In genomic region chr1:61337981-61338848, GRCh38 we compare ENCODE assay signal across 8 cellular contexts.
DNase-seq lines count a peak whose midpoint lies in the region; ATAC-seq, FAIRE-seq and TF ChIP-seq lines count a peak whose summit lies in the region.

No MANE protein-coding gene starts in this region.

- no peaks in the 10 kb centered on the region; the same call in 1 of the 2 replicates for H3K27me3 ChIP-seq in H9 (ENCODE audit: insufficient read depth, low read length)
- no peaks in the 10 kb centered on the region for H3K27me3 ChIP-seq in stomach smooth muscle (ENCODE audit: control insufficient read depth in 1 of 2, insufficient read depth in 2 of 2, low read length in 2 of 2)

- H3K56ac ChIP-seq in H9 (ENCODE audit: insufficient read length, low read depth, low read length), result no peak overlapping the region

- H3K9ac ChIP-seq in H9 (ENCODE audit: extremely low read depth, insufficient read length, low read length) (no peak overlapping the region), stomach smooth muscle (ENCODE audit: low read length in 2 of 2) (peak overlapping the region; percentile 21 to 56)

- H3K23ac ChIP-seq in H9 (ENCODE audit: insufficient read length, low read depth, low read length), result no peak overlapping the region

- H3K4me1 ChIP-seq in A549 (peaks cover 30% of the 10 kb centered on the region), H9 (ENCODE audit: insufficient read depth, low read length) (peaks cover 6% of the 10 kb centered on the region; the same call in 1 of the 2 replicates), stomach smooth muscle (ENCODE audit: control insufficient read depth, insufficient read depth, low read length) (peaks cover 17% of the 10 kb centered on the region)

- H3T11ph ChIP-seq in H9 (ENCODE audit: low read length), result no peak overlapping the region

- H3K27ac ChIP-seq in A549, result peak overlapping the region; percentile 81 to 91
- H3K27ac ChIP-seq in H9 (ENCODE audit: insufficient read length, low read depth, low read length), result no peak overlapping the region
- peak overlapping the region; percentile 61 for H3K27ac ChIP-seq in stomach smooth muscle (ENCODE audit: low read length)

- H3K4me2 ChIP-seq in A549 (peak overlapping the region; percentile 72), H9 (ENCODE audit: insufficient read depth, insufficient read length, low read length) (no peak overlapping the region)

- H3K18ac ChIP-seq in H9 (ENCODE audit: insufficient read length, low read depth, low read length), result no peak overlapping the region

- no peak overlapping the region for H3K4ac ChIP-seq in H9 (ENCODE audit: low read depth, low read length)

- no peak overlapping the region for H2BK12ac ChIP-seq in H9 (ENCODE audit: insufficient read length, low read depth, low read length)

- no peaks in the 10 kb centered on the region for H3K23me2 ChIP-seq in H9 (ENCODE audit: insufficient read length, low read depth, low read length, poor library complexity, severe bottlenecking)

- no peak for FAIRE-seq in A549 (lab: Jason Lieb, UNC)

- DNase-seq in A549 (ENCODE audit: low read depth in 1 of 2, low spot score in 1 of 2) (peak; percentile 66 to 81), H9 (peak; percentile 60), NCI-H748 (lab: John Stamatoyannopoulos, UW; ENCODE audit: unreplicated experiment) (peak; percentile 89), chondrocyte (ENCODE audit: low spot score) (no peak), kidney tubule cell (ENCODE audit: low spot score) (peak; percentile 96), NK-92 (lab: John Stamatoyannopoulos, UW; ENCODE audit: unreplicated experiment) (no peak)
- no peak for DNase-seq in stimulated activated naive B cell treated with anti-CD40 and anti-IgM and Interleukin-4, amounts not matched to agents 10 μg/mL and 1 μg/mL and 100 μg/mL, for 72 hours

- H3K79me2 ChIP-seq in H9 (ENCODE audit: insufficient read depth, low read length), result no peaks in the 10 kb centered on the region

- H2AK5ac ChIP-seq in H9 (ENCODE audit: insufficient read length, low read length), result no peak overlapping the region

- 10% methylated on average over 13 of the region's 13 CpGs for WGBS in A549 (ENCODE audit: missing lambda C conversion rate)
- no CpG with 5 or more reads among the region's 13 CpGs for WGBS in H9 (ENCODE audit: extremely low coverage, insufficient read length, low lambda C conversion rate)

- H3K14ac ChIP-seq in H9 (ENCODE audit: insufficient read depth, low read length), result no peak overlapping the region

- no peak overlapping the region for H2AFZ ChIP-seq in H9 (ENCODE audit: low read length)

- H2BK15ac ChIP-seq in H9 (ENCODE audit: low read depth, low read length), result no peak overlapping the region

- H3K36me3 Mint-ChIP-seq in H9 (ENCODE audit: insufficient read depth in 1 of 3, low read depth in 3 of 3) (no peaks in the 10 kb centered on the region), chondrocyte (ENCODE audit: low read depth) (peaks cover 3% of the 10 kb centered on the region)
- no peaks in the 10 kb centered on the region for H3K36me3 Mint-ChIP-seq in stimulated activated naive B cell treated with anti-CD40 and anti-IgM and Interleukin-4, amounts not matched to agents 10 μg/mL and 1 μg/mL and 100 μg/mL, for 72 hours

- no peak overlapping the region for H4K8ac ChIP-seq in H9 (replicated peaks; ENCODE audit: insufficient read length, low read depth, low read length)

- H3K4me3 ChIP-seq in A549 (no peak overlapping the region; the same call in 2 of the 3 replicates), stomach smooth muscle (ENCODE audit: low read length in 2 of 2) (peak overlapping the region; percentile 18 to 31)

- no peak for TF ChIP-seq POLR2A in A549 (IDR thresholded peaks at IDR 0.05; ENCODE audit: low read length)

- no peak overlapping the region for H4K91ac ChIP-seq in H9 (ENCODE audit: insufficient read length, low read depth, low read length)

- H3K4me3 Mint-ChIP-seq in H9 (no peak overlapping the region), chondrocyte (ENCODE audit: unreplicated experiment) (peak overlapping the region; percentile 55)
- no peak overlapping the region for H3K4me3 Mint-ChIP-seq in stimulated activated naive B cell treated with anti-CD40 and anti-IgM and Interleukin-4, amounts not matched to agents 10 μg/mL and 1 μg/mL and 100 μg/mL, for 72 hours

- H3K27ac Mint-ChIP-seq in H9 (peak overlapping the region in 2 of 3 experiments; percentile 4 to 81; a peak in 2 of 7 replicates), chondrocyte (ENCODE audit: unreplicated experiment) (peak overlapping the region; percentile 95)
- H3K27ac Mint-ChIP-seq in stimulated activated naive B cell treated with anti-CD40 and anti-IgM and Interleukin-4, amounts not matched to agents 10 μg/mL and 1 μg/mL and 100 μg/mL, for 72 hours, result no peak overlapping the region

- ATAC-seq in A549, result peak; percentile 99
- ATAC-seq in stimulated activated naive B cell treated with anti-CD40 and anti-IgM and Interleukin-4, amounts not matched to agents 10 μg/mL and 1 μg/mL and 100 μg/mL, for 72 hours (replicated peaks), result no peak

- no peak for TF ChIP-seq EP300 in A549 (IDR thresholded peaks at IDR 0.05)

- no peaks in the 10 kb centered on the region for H3K36me3 ChIP-seq in stomach smooth muscle (ENCODE audit: control insufficient read depth in 2 of 2, insufficient read depth in 2 of 2, low read length in 2 of 2)

- H3K4me1 Mint-ChIP-seq in H9 (peaks cover 28 to 32% of the 10 kb centered on the region in 2 experiments), chondrocyte (ENCODE audit: low read depth) (peaks cover 38% of the 10 kb centered on the region)
- H3K4me1 Mint-ChIP-seq in stimulated activated naive B cell treated with anti-CD40 and anti-IgM and Interleukin-4, amounts not matched to agents 10 μg/mL and 1 μg/mL and 100 μg/mL, for 72 hours, result no peaks in the 10 kb centered on the region

- H3K9me3 Mint-ChIP-seq in H9 (no peaks in the 10 kb centered on the region; a peak in 1 of 5 replicates), chondrocyte (ENCODE audit: low read depth) (no peaks in the 10 kb centered on the region)
- no peaks in the 10 kb centered on the region for H3K9me3 Mint-ChIP-seq in stimulated activated naive B cell treated with anti-CD40 and anti-IgM and Interleukin-4, amounts not matched to agents 10 μg/mL and 1 μg/mL and 100 μg/mL, for 72 hours

- H2BK20ac ChIP-seq in H9 (ENCODE audit: low read depth, low read length, poor library complexity, severe bottlenecking), result no peak overlapping the region

- peak; percentile 78 for TF ChIP-seq CTCF in A549 (IDR thresholded peaks at IDR 0.05)
- TF ChIP-seq CTCF in H9 (conservative IDR thresholded peaks at IDR 0.05), result peak; percentile 75
- TF ChIP-seq CTCF in chondrocyte (IDR thresholded peaks at IDR 0.05), result peak; percentile 95

- CTCF ChIA-PET in A549 (lab: Yijun Ruan, JAX), result interaction anchor here (0.7 to 4.6 kb wide), 14 partner anchors 11 to 359 kb away, joined by 3 to 32 read pairs (median 4); no protein-coding TSS in a partner anchor

- no peak overlapping the region for H4K5ac ChIP-seq in H9 (ENCODE audit: insufficient read length, low read depth, low read length)

- no peaks in the 10 kb centered on the region for H3K9me3 ChIP-seq in A549
- no peaks in the 10 kb centered on the region for H3K9me3 ChIP-seq in H9 (ENCODE audit: control insufficient read depth, low read depth, low read length)
- no peaks in the 10 kb centered on the region for H3K9me3 ChIP-seq in stomach smooth muscle (ENCODE audit: control insufficient read depth in 2 of 2, low read length in 2 of 2)

- POLR2A ChIA-PET in A549 (lab: Yijun Ruan, JAX), result no interaction called here

- H2BK5ac ChIP-seq in H9 (ENCODE audit: insufficient read length, low read length), result no peak overlapping the region

- peak; percentile 81 to 83 for TF ChIP-seq RAD21 in A549 (conservative IDR thresholded peaks at IDR 0.05 in 1 of 2, IDR thresholded peaks at IDR 0.05 in 1 of 2)

- H3K27me3 Mint-ChIP-seq in H9 (ENCODE audit: low read depth), result no peaks in the 10 kb centered on the region
- no peaks in the 10 kb centered on the region for H3K27me3 Mint-ChIP-seq in chondrocyte (ENCODE audit: low read depth)
- no peaks in the 10 kb centered on the region for H3K27me3 Mint-ChIP-seq in stimulated activated naive B cell treated with anti-CD40 and anti-IgM and Interleukin-4, amounts not matched to agents 10 μg/mL and 1 μg/mL and 100 μg/mL, for 72 hours

- no peaks in the 10 kb centered on the region for H4K20me1 ChIP-seq in H9 (ENCODE audit: control insufficient read depth, insufficient read depth, insufficient read length)

- no peaks in the 10 kb centered on the region for H3K79me1 ChIP-seq in H9 (ENCODE audit: insufficient read depth, low read depth, low read length, poor library complexity, severe bottlenecking)

- no peak overlapping the region for H2BK120ac ChIP-seq in H9 (ENCODE audit: low read depth, low read length, poor library complexity, severe bottlenecking)

TF ChIP-seq in A549, 52 proteins besides CTCF, POLR2A, EP300 and RAD21 (continues in another document):
- TF ChIP-seq SMC3 (IDR thresholded peaks at IDR 0.05), result peak; percentile 83
- TF ChIP-seq, protein P1, sequence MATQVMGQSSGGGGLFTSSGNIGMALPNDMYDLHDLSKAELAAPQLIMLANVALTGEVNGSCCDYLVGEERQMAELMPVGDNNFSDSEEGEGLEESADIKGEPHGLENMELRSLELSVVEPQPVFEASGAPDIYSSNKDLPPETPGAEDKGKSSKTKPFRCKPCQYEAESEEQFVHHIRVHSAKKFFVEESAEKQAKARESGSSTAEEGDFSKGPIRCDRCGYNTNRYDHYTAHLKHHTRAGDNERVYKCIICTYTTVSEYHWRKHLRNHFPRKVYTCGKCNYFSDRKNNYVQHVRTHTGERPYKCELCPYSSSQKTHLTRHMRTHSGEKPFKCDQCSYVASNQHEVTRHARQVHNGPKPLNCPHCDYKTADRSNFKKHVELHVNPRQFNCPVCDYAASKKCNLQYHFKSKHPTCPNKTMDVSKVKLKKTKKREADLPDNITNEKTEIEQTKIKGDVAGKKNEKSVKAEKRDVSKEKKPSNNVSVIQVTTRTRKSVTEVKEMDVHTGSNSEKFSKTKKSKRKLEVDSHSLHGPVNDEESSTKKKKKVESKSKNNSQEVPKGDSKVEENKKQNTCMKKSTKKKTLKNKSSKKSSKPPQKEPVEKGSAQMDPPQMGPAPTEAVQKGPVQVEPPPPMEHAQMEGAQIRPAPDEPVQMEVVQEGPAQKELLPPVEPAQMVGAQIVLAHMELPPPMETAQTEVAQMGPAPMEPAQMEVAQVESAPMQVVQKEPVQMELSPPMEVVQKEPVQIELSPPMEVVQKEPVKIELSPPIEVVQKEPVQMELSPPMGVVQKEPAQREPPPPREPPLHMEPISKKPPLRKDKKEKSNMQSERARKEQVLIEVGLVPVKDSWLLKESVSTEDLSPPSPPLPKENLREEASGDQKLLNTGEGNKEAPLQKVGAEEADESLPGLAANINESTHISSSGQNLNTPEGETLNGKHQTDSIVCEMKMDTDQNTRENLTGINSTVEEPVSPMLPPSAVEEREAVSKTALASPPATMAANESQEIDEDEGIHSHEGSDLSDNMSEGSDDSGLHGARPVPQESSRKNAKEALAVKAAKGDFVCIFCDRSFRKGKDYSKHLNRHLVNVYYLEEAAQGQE (IDR thresholded peaks at IDR 0.05), result no peak
- no peak for TF ChIP-seq ZNF302 (CRISPR knock-in tag; IDR thresholded peaks at IDR 0.05)
- no peak for TF ChIP-seq RARB (CRISPR knock-in tag; IDR thresholded peaks at IDR 0.05)
- no peak for TF ChIP-seq MYC (IDR thresholded peaks at IDR 0.05; ENCODE audit: borderline replicate concordance, low read length)
- no peak for TF ChIP-seq ZSCAN20 (CRISPR knock-in tag; IDR thresholded peaks at IDR 0.05)

Comparison
In these comparisons a context has a peak if more than half of its experiments do, and no peak if none do; other contexts are left out.
1. ATAC-seq: peak in A549 (2 of 2); none in stimulated activated naive B cell treated with anti-CD40 and anti-IgM and Interleukin-4, amounts not matched to agents 10 μg/mL and 1 μg/mL and 100 μg/mL, for 72 hours (0 of 2).
2. DNase-seq: peak in A549 (2 of 2), H9 (single experiment), NCI-H748 (single experiment) and kidney tubule cell (single experiment); none in chondrocyte (single experiment), stimulated activated naive B cell treated with anti-CD40 and anti-IgM and Interleukin-4, amounts not matched to agents 10 μg/mL and 1 μg/mL and 100 μg/mL, for 72 hours (single experiment) and NK-92 (single experiment).
3. Peak in every context shown above with its lines, with median percentiles within 50 percentile points of each other: CTCF ChIP-seq.